In the genomic region with DNA sequence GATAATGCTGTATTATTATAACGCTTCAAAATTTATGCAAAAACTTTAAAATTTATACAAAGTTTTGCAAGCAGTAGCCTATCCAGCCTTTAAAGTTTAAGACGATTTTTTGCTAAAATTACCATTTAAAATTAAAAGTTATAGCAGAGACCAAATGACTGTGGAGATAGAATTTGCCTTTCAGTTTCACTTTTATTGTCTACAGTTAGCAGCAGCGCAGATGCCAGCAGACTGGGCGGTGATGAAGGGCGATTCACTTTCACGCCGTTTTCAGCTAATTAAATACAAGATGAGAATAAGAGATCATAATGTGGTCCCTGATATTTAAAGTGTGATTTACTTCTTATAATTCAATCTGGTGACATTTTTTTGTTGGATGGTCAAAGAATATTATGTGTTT, we compare ENCODE assay signal across 7 cellular contexts.
DNase-seq lines count a peak whose midpoint lies in the region; ATAC-seq lines count a peak whose summit lies in the region.

No MANE protein-coding gene starts in this region.

- no peaks in the 10 kb centered on the region for H4K20me1 ChIP-seq in Karpas-422 (ENCODE audit: insufficient read depth, low read depth, low read length)

- H3K27ac Mint-ChIP-seq in effector memory CD8-positive, alpha-beta T cell = no peak overlapping the region

- H3K4me1 ChIP-seq in muscle layer of duodenum (ENCODE audit: control insufficient read depth in 1 of 2, insufficient read depth in 2 of 2, low read length in 2 of 2) (no peaks in the 10 kb centered on the region), Karpas-422 (ENCODE audit: low read length) (no peaks in the 10 kb centered on the region)

- H3K79me2 ChIP-seq in Karpas-422 (ENCODE audit: low read length) = no peaks in the 10 kb centered on the region

- H3K27ac ChIP-seq in muscle layer of duodenum (ENCODE audit: low read length) (no peak overlapping the region), Karpas-422 (ENCODE audit: low read length) (no peak overlapping the region)

- no peaks in the 10 kb centered on the region for H3K4me1 Mint-ChIP-seq in effector memory CD8-positive, alpha-beta T cell (ENCODE audit: low read depth in 2 of 2)

- no peak overlapping the region for H3K4me2 ChIP-seq in Karpas-422 (ENCODE audit: low read depth, low read length, poor library complexity, severe bottlenecking)

- peaks cover 8 to 21% of the 10 kb centered on the region in 2 donors for H3K9me3 Mint-ChIP-seq in effector memory CD8-positive, alpha-beta T cell

- no peaks in the 10 kb centered on the region for H3K36me3 Mint-ChIP-seq in effector memory CD8-positive, alpha-beta T cell (ENCODE audit: insufficient read depth)

- H3K9ac ChIP-seq in Karpas-422 (ENCODE audit: low read length) = no peak overlapping the region

- DNase-seq in RPMI8226 (peak; percentile 32), Karpas-422 (no peak)
- no peak for DNase-seq in effector memory CD8-positive, alpha-beta T cell
- no peak for DNase-seq in activated naive CD4-positive, alpha-beta T cell treated with Interleukin-2 at 50 U/mL for 16 hours

- H3K27me3 Mint-ChIP-seq in effector memory CD8-positive, alpha-beta T cell = no peaks in the 10 kb centered on the region

- H3K36me3 ChIP-seq in muscle layer of duodenum (ENCODE audit: control insufficient read depth in 1 of 2, insufficient read depth in 2 of 2, low read length in 2 of 2) = no peaks in the 10 kb centered on the region
- no peaks in the 10 kb centered on the region for H3K36me3 ChIP-seq in Karpas-422 (ENCODE audit: insufficient read depth, low read length)

- H3K4me3 Mint-ChIP-seq in effector memory CD8-positive, alpha-beta T cell = no peak overlapping the region

- H2AFZ ChIP-seq in Karpas-422 (ENCODE audit: low read length) = no peak overlapping the region

- H3K4me3 ChIP-seq in muscle layer of duodenum (ENCODE audit: low read depth in 1 of 2, low read length in 2 of 2) = peak overlapping the region; percentile 43 to 54
- no peak overlapping the region for H3K4me3 ChIP-seq in Karpas-422 (ENCODE audit: low read length)

- no peaks in the 10 kb centered on the region for H3K27me3 ChIP-seq in muscle layer of duodenum (ENCODE audit: low read depth, low read length)
- no peaks in the 10 kb centered on the region for H3K27me3 ChIP-seq in Karpas-422 (ENCODE audit: low read length)

- no peaks in the 10 kb centered on the region for H3K9me2 ChIP-seq in Karpas-422 (replicated peaks; ENCODE audit: insufficient read depth, low read length)

- ATAC-seq in GM18870 (IDR thresholded peaks at IDR 0.05; ENCODE audit: unreplicated experiment) (peak; percentile 96), HG02840 (IDR thresholded peaks at IDR 0.05; ENCODE audit: low FRiP score, unreplicated experiment) (peak; percentile 65)
- ATAC-seq in effector memory CD8-positive, alpha-beta T cell (replicated peaks) = no peak

- H3K9me3 ChIP-seq in muscle layer of duodenum (ENCODE audit: control insufficient read depth in 1 of 2, low read length in 2 of 2) (no peaks in the 10 kb centered on the region), Karpas-422 (ENCODE audit: low read length) (peaks cover 16% of the 10 kb centered on the region)
